Comparison of ENCODE assay signal across 34 cellular contexts in genomic region chr14:77197988-77198387, GRCh38. TPM values are rescaled to one million over a fixed set of nuclear protein-coding genes. Genes with fewer than 3 reads are reported as not detected.
"Had no signal": no experiment of that assay in that cellular context is flagged by ENCODE, and none has a peak within 500 bp of the region (broad histone marks: within the 10 kb centered on the region; RNA-seq: fewer than 3 reads in every experiment).

No MANE protein-coding gene starts in this region.

- ATAC-seq: activated CD4-positive, CD25-positive, alpha-beta regulatory T cell treated with anti-CD3 and anti-CD28 coated beads, Interleukin-2, amount 50 U/mL, for 24 hours; activated CD8-positive, alpha-beta T cell treated with anti-CD3 and anti-CD28 coated beads for 36 hours; activated naive CD8-positive, alpha-beta T cell treated with anti-CD3 and anti-CD28 coated beads, Interleukin-2, amount 50 U/mL, for 24 hours; activated T-cell treated with anti-CD3 and anti-CD28 coated beads, Interleukin-2, amount 50 U/mL, for 4 hours; activated T-helper 17 cell treated with anti-CD3 and anti-CD28 coated beads, Interleukin-2, amount 50 U/mL, for 72 hours; body of pancreas; foreskin keratinocyte; gastrocnemius medialis; T-helper 17 cell had no signal

- H3K36me3 ChIP-seq: adrenal gland, esophagus muscularis mucosa, gastrocnemius medialis, WERI-Rb-1 had no signal

- H3K9me3 Mint-ChIP-seq: activated B cell treated with CpG ODN at 0.5 μM for 24 hours; activated CD8-positive, alpha-beta T cell treated with anti-CD3 and anti-CD28 coated beads for 36 hours; activated naive CD4-positive, alpha-beta T cell treated with anti-CD3 and anti-CD28 coated beads, Interleukin-2, amount 50 U/mL, for 24 hours; activated naive CD8-positive, alpha-beta T cell treated with anti-CD3 and anti-CD28 coated beads for 36 hours; activated naive CD8-positive, alpha-beta T cell treated with anti-CD3 and anti-CD28 coated beads, Interleukin-2, amount 50 U/mL, for 24 hours; activated T-cell treated with anti-CD3 and anti-CD28 coated beads, Interleukin-2, amount 50 U/mL, for 4 hours; activated T-helper 17 cell treated with anti-CD3 and anti-CD28 coated beads, Interleukin-2, amount 50 U/mL, for 72 hours; dendritic cell treated with granulocyte-macrophage colony-stimulating factor and Interleukin-4, amounts not matched to agents 40 ng/mL and 50 ng/mL, for 4 days; endodermal cell; T-helper 2 cell treated with Interferon-gamma antibody and Interleukin-4, amounts not matched to agents 5 μg/mL and 100 μg/mL, for 36 hours had no signal

- H3K27me3 ChIP-seq: adrenal gland, body of pancreas, gastrocnemius medialis had no signal

- H3K4me3 Mint-ChIP-seq: activated B cell treated with CpG ODN at 0.5 μM for 24 hours; activated CD8-positive, alpha-beta T cell treated with anti-CD3 and anti-CD28 coated beads for 36 hours; activated naive CD4-positive, alpha-beta T cell treated with anti-CD3 and anti-CD28 coated beads, Interleukin-2, amount 50 U/mL, for 24 hours; activated naive CD8-positive, alpha-beta T cell treated with anti-CD3 and anti-CD28 coated beads for 36 hours; activated naive CD8-positive, alpha-beta T cell treated with anti-CD3 and anti-CD28 coated beads, Interleukin-2, amount 50 U/mL, for 24 hours; activated T-cell treated with anti-CD3 and anti-CD28 coated beads, Interleukin-2, amount 50 U/mL, for 4 hours; activated T-helper 17 cell treated with anti-CD3 and anti-CD28 coated beads, Interleukin-2, amount 50 U/mL, for 72 hours; dendritic cell treated with granulocyte-macrophage colony-stimulating factor and Interleukin-4, amounts not matched to agents 40 ng/mL and 50 ng/mL, for 4 days; endodermal cell; T-helper 17 cell; T-helper 2 cell treated with Interferon-gamma antibody and Interleukin-4, amounts not matched to agents 5 μg/mL and 100 μg/mL, for 36 hours had no signal

- H3K4me3 ChIP-seq: adrenal gland, body of pancreas, coronary artery, dorsolateral prefrontal cortex, esophagus muscularis mucosa, gastrocnemius medialis had no signal

- H3K36me3 Mint-ChIP-seq: activated naive CD4-positive, alpha-beta T cell treated with anti-CD3 and anti-CD28 coated beads, Interleukin-2, amount 50 U/mL, for 24 hours; activated naive CD8-positive, alpha-beta T cell treated with anti-CD3 and anti-CD28 coated beads for 36 hours had no signal

- H3K27ac ChIP-seq: adrenal gland, body of pancreas, coronary artery, esophagus muscularis mucosa, foreskin keratinocyte, gastrocnemius medialis, WERI-Rb-1 had no signal

- H3K4me1 ChIP-seq: adrenal gland, body of pancreas, esophagus muscularis mucosa, foreskin keratinocyte, gastrocnemius medialis had no signal

- H3K27ac Mint-ChIP-seq: activated B cell treated with CpG ODN at 0.5 μM for 24 hours; activated CD8-positive, alpha-beta T cell treated with anti-CD3 and anti-CD28 coated beads for 36 hours; activated naive CD4-positive, alpha-beta T cell treated with anti-CD3 and anti-CD28 coated beads, Interleukin-2, amount 50 U/mL, for 24 hours; activated naive CD8-positive, alpha-beta T cell treated with anti-CD3 and anti-CD28 coated beads for 36 hours; activated naive CD8-positive, alpha-beta T cell treated with anti-CD3 and anti-CD28 coated beads, Interleukin-2, amount 50 U/mL, for 24 hours; activated T-helper 17 cell treated with anti-CD3 and anti-CD28 coated beads, Interleukin-2, amount 50 U/mL, for 72 hours; dendritic cell treated with granulocyte-macrophage colony-stimulating factor and Interleukin-4, amounts not matched to agents 40 ng/mL and 50 ng/mL, for 4 days; endodermal cell; T-helper 17 cell; T-helper 2 cell treated with Interferon-gamma antibody and Interleukin-4, amounts not matched to agents 5 μg/mL and 100 μg/mL, for 36 hours had no signal

- H3K27me3 Mint-ChIP-seq: dendritic cell treated with granulocyte-macrophage colony-stimulating factor and Interleukin-4, amounts not matched to agents 40 ng/mL and 50 ng/mL, for 4 days had no signal

- H3K4me1 Mint-ChIP-seq: activated B cell treated with CpG ODN at 0.5 μM for 24 hours; activated naive CD4-positive, alpha-beta T cell treated with anti-CD3 and anti-CD28 coated beads, Interleukin-2, amount 50 U/mL, for 24 hours; activated naive CD8-positive, alpha-beta T cell treated with anti-CD3 and anti-CD28 coated beads for 36 hours; activated naive CD8-positive, alpha-beta T cell treated with anti-CD3 and anti-CD28 coated beads, Interleukin-2, amount 50 U/mL, for 24 hours; activated T-helper 17 cell treated with anti-CD3 and anti-CD28 coated beads, Interleukin-2, amount 50 U/mL, for 72 hours; T-helper 17 cell had no signal

- H3K9me3 ChIP-seq: adrenal gland, body of pancreas, esophagus muscularis mucosa, gastrocnemius medialis had no signal

- DNase-seq: activated B cell treated with CpG ODN at 0.5 μM for 24 hours; activated CD4-positive, alpha-beta T cell treated with anti-CD3 and anti-CD28 coated beads for 48 hours; activated CD4-positive, alpha-beta T cell treated with anti-CD3 and anti-CD28 coated beads, Interleukin-2, amount 50 U/mL, for 1 hour; activated CD4-positive, alpha-beta T cell treated with anti-CD3 and anti-CD28 coated beads, Interleukin-2, amount 50 U/mL, for 48 hours; activated CD8-positive, alpha-beta memory T cell treated with anti-CD3 and anti-CD28 coated beads for 24 hours; activated CD8-positive, alpha-beta T cell treated with anti-CD3 and anti-CD28 coated beads for 36 hours; activated effector memory CD4-positive, alpha-beta T cell treated with Interleukin-2 at 50 U/mL for 16 hours; activated gamma-delta T cell treated with Interleukin-2 at 50 U/mL for 16 hours; activated naive CD4-positive, alpha-beta T cell treated with Interleukin-2 at 50 U/mL for 16 hours; activated naive CD8-positive, alpha-beta T cell treated with anti-CD3 and anti-CD28 coated beads for 36 hours; activated naive CD8-positive, alpha-beta T cell treated with anti-CD3 and anti-CD28 coated beads, Interleukin-2, amount 50 U/mL, for 24 hours; activated T-cell treated with anti-CD3 and anti-CD28 coated beads, Interleukin-2, amount 50 U/mL, for 4 hours; adrenal gland; body of pancreas; central memory CD4-positive, alpha-beta T cell; effector memory CD4-positive, alpha-beta T cell; endodermal cell; erythroblast; foreskin keratinocyte; gastrocnemius medialis; glutamatergic neuron; T-helper 1 cell; T-helper 17 cell; T1000; WERI-Rb-1 had no signal

RNA-seq across cellular contexts. Expression of gene ZDHHC22, which starts 56.4 kb away (rescaled TPM):
- total RNA-seq: activated B cell treated with CpG ODN at 0.5 μM for 24 hours; activated CD8-positive, alpha-beta T cell treated with anti-CD3 and anti-CD28 coated beads for 36 hours; activated naive CD8-positive, alpha-beta T cell treated with anti-CD3 and anti-CD28 coated beads for 36 hours; activated T-cell treated with anti-CD3 and anti-CD28 coated beads, Interleukin-2, amount 50 U/mL, for 4 hours; activated T-helper 17 cell treated with anti-CD3 and anti-CD28 coated beads, Interleukin-2, amount 50 U/mL, for 72 hours; aorta; body of pancreas; foreskin keratinocyte; gastrocnemius medialis; T-helper 17 cell had no signal
